In the genomic region with DNA sequence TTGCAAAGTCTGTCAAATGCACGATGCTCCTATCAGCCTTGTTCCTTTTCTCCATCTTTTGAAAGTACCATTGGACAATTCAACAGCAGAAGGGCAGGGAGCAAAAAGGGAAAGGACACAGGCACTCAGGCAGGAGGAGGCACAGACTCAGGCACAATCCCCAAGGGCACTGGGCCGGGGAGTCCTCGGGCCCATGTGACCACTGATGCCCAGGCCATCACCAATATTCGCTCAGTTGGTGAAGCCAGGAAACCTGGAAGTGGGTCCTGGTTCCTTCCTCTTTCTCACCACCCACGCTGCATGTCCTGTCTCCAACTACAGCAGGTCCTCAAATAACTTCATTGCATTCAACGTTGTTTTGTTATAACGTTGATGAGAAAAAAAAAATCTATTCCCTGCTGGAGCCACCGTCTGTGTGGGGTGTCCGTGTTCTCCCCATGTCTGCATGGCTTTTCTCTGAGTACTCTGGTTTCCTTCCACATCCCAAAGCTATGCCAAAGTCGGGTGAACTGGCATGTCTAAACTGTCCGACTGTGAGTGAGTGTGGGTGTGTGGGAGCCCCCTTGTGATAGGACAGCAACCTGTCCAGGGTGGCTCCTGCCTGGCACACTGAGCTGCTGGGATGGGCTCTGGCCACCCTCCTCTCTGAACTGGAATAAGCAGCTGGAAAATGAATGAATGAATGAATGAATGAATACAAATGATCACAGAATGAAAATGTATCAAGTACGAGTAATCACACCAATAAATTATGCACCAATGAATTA, we compare ENCODE assay signal across 1 cellular context.
TF ChIP-seq lines count a peak whose summit lies in the region.

No MANE protein-coding gene starts in this region.

TF ChIP-seq in IMR-90, 13 proteins besides CTCF, POLR2A, EP300 and RAD21 (continued from another document):
- TF ChIP-seq, protein P1, sequence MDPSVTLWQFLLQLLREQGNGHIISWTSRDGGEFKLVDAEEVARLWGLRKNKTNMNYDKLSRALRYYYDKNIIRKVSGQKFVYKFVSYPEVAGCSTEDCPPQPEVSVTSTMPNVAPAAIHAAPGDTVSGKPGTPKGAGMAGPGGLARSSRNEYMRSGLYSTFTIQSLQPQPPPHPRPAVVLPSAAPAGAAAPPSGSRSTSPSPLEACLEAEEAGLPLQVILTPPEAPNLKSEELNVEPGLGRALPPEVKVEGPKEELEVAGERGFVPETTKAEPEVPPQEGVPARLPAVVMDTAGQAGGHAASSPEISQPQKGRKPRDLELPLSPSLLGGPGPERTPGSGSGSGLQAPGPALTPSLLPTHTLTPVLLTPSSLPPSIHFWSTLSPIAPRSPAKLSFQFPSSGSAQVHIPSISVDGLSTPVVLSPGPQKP (IDR thresholded peaks at IDR 0.05; ENCODE audit: borderline replicate concordance, low read depth, low read length): no peak
- TF ChIP-seq RFX5 (IDR thresholded peaks at IDR 0.05; ENCODE audit: low read depth, low read length) (no peak), RCOR1 (IDR thresholded peaks at IDR 0.05; ENCODE audit: insufficient replicate concordance, low read length) (no peak), FOS (IDR thresholded peaks at IDR 0.05; ENCODE audit: low read depth, low read length) (no peak), NFE2L2 (IDR thresholded peaks at IDR 0.05; ENCODE audit: low read depth, low read length) (no peak), MAFK (IDR thresholded peaks at IDR 0.05; ENCODE audit: low read depth, low read length) (no peak)
